1 cellular context compared by ENCODE assay signal in the genomic region with DNA sequence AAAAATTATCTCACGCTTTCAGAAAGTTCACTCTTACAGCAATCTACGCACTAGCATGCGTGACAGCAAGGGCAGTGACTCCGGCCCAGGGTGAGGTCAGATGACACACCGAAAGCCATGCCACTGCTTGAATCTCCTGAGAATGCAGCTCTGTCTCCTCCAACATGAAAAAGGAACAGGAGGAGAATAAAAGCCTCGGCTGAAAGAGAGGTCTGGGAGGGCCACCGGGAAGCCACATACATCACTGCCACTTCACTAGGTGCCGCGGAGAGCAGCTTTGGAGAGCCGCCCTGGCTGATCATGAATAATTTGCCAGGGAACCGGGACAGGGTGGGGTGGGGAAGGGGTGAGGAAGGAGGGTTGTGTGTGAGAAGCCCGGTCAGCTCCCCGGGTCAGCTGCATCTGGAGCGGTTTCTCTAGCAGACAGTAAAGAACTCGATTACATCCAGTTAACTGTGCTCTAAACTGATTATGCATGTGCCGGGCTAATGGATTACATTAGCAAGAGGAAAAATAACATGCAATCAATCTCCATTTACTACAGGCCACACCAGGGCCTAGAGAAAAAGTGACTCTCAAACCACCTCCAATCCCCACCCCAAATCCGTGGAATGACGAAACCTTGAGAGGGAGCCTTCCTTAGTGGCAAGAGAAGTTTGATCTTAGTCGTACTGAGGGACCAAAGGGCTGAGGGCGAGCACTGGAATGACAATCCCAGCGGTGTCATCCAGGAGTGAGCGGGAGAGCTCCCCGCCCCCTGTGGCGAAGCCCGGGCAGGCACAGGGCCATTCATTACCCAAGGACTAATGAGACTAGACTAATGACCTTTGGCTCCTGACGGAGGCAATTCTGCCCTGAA.
TF ChIP-seq lines count a peak whose summit lies in the region.

No MANE protein-coding gene starts in this region.

TF ChIP-seq in liver, 16 proteins besides CTCF, POLR2A, EP300 and RAD21 (continued from another document):
- TF ChIP-seq, protein P1, sequence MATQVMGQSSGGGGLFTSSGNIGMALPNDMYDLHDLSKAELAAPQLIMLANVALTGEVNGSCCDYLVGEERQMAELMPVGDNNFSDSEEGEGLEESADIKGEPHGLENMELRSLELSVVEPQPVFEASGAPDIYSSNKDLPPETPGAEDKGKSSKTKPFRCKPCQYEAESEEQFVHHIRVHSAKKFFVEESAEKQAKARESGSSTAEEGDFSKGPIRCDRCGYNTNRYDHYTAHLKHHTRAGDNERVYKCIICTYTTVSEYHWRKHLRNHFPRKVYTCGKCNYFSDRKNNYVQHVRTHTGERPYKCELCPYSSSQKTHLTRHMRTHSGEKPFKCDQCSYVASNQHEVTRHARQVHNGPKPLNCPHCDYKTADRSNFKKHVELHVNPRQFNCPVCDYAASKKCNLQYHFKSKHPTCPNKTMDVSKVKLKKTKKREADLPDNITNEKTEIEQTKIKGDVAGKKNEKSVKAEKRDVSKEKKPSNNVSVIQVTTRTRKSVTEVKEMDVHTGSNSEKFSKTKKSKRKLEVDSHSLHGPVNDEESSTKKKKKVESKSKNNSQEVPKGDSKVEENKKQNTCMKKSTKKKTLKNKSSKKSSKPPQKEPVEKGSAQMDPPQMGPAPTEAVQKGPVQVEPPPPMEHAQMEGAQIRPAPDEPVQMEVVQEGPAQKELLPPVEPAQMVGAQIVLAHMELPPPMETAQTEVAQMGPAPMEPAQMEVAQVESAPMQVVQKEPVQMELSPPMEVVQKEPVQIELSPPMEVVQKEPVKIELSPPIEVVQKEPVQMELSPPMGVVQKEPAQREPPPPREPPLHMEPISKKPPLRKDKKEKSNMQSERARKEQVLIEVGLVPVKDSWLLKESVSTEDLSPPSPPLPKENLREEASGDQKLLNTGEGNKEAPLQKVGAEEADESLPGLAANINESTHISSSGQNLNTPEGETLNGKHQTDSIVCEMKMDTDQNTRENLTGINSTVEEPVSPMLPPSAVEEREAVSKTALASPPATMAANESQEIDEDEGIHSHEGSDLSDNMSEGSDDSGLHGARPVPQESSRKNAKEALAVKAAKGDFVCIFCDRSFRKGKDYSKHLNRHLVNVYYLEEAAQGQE (IDR thresholded peaks at IDR 0.05), result peak; percentile 79
- TF ChIP-seq, protein P2, sequence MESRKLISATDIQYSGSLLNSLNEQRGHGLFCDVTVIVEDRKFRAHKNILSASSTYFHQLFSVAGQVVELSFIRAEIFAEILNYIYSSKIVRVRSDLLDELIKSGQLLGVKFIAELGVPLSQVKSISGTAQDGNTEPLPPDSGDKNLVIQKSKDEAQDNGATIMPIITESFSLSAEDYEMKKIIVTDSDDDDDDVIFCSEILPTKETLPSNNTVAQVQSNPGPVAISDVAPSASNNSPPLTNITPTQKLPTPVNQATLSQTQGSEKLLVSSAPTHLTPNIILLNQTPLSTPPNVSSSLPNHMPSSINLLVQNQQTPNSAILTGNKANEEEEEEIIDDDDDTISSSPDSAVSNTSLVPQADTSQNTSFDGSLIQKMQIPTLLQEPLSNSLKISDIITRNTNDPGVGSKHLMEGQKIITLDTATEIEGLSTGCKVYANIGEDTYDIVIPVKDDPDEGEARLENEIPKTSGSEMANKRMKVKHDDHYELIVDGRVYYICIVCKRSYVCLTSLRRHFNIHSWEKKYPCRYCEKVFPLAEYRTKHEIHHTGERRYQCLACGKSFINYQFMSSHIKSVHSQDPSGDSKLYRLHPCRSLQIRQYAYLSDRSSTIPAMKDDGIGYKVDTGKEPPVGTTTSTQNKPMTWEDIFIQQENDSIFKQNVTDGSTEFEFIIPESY (IDR thresholded peaks at IDR 0.05), result peak; percentile 79
- peak; percentile 42 for TF ChIP-seq FOXA1 (IDR thresholded peaks at IDR 0.05)
- peak in 1 of 2 donors; percentile 27 for TF ChIP-seq GABPA (IDR thresholded peaks at IDR 0.05 in 1 of 2, conservative IDR thresholded peaks at IDR 0.05 in 1 of 2)
- TF ChIP-seq, protein P3, sequence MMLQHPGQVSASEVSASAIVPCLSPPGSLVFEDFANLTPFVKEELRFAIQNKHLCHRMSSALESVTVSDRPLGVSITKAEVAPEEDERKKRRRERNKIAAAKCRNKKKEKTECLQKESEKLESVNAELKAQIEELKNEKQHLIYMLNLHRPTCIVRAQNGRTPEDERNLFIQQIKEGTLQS (IDR thresholded peaks at IDR 0.05), result peak; percentile 63
